In the genomic region with DNA sequence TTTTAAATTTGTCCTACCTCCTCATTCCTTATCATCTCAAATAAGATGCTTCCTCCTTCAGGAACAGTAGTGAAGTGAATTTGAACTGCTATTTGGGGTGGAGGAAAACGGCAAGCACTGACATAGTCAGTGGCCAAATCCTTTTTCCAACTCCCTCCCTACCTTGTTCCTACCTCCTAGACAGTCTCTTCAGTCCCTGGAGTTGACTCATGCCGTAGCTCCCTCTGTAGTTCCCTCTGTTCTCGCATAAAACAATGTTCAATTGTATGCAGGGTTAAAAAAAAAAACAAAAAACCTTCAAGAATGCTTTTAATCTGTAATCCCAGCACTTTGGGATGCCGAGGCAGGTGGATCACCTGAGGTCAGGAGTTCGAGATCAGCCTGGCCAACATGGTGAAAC, we compare ENCODE assay signal across 10 cellular contexts. TPM values are rescaled to one million over a fixed set of nuclear protein-coding genes. Genes with fewer than 3 reads are reported as not detected.
DNase-seq lines count a peak whose midpoint lies in the region; ATAC-seq and TF ChIP-seq lines count a peak whose summit lies in the region.
"Had no signal": no experiment of that assay in that cellular context is flagged by ENCODE, and none has a peak within 500 bp of the region (broad histone marks: within the 10 kb centered on the region; RNA-seq: fewer than 3 reads in every experiment).

No MANE protein-coding gene starts in this region.

- CTCF ChIA-PET in AG04450 (lab: Charles Lee): no interaction called here

- H3K36me3 ChIP-seq in muscle layer of duodenum (ENCODE audit: control insufficient read depth in 1 of 2, insufficient read depth in 2 of 2, low read length in 2 of 2) (peaks cover 5% of the 10 kb centered on the region in 2 donors), WERI-Rb-1 (peaks cover 22% of the 10 kb centered on the region)

- H3K9me3 ChIP-seq in AG04450 (ENCODE audit: control insufficient read depth, insufficient read depth, low read length) (no peaks in the 10 kb centered on the region), muscle layer of duodenum (ENCODE audit: control insufficient read depth in 1 of 2, low read length in 2 of 2) (no peaks in the 10 kb centered on the region), WERI-Rb-1 (ENCODE audit: severe bottlenecking) (no peaks in the 10 kb centered on the region)

- ATAC-seq in HG02610 (IDR thresholded peaks at IDR 0.05; ENCODE audit: unreplicated experiment): no peak

- H3K27me3 ChIP-seq in AG04450 (ENCODE audit: control insufficient read depth, insufficient read depth, low read length) (no peaks in the 10 kb centered on the region), muscle layer of duodenum (ENCODE audit: low read depth, low read length) (no peaks in the 10 kb centered on the region), WERI-Rb-1 (ENCODE audit: insufficient read depth, low read depth, severe bottlenecking) (no peaks in the 10 kb centered on the region)

- POLR2A ChIA-PET in AG04450 (lab: Yijun Ruan, JAX): no interaction called here

- H3K27ac ChIP-seq in AG04450 (ENCODE audit: low read depth, low read length): no peak overlapping the region
- peak overlapping the region; percentile 54 for H3K27ac ChIP-seq in muscle layer of duodenum (ENCODE audit: low read length)
- no peak overlapping the region for H3K27ac ChIP-seq in WERI-Rb-1

- peaks cover 6 to 16% of the 10 kb centered on the region in 2 donors for H3K4me1 ChIP-seq in muscle layer of duodenum (ENCODE audit: control insufficient read depth in 1 of 2, insufficient read depth in 2 of 2, low read length in 2 of 2)

- DNase-seq in AG04450 (ENCODE audit: low read depth, low spot score) (no peak), HPDE6-E6E7 (ENCODE audit: extremely low spot score) (peak; percentile 34), astrocyte of the hippocampus (ENCODE audit: low read depth, low spot score) (peak; percentile 28), NCI-H2029 (lab: John Stamatoyannopoulos, UW) (no peak), WERI-Rb-1 (no peak)
- DNase-seq in activated CD4-positive, CD25-positive, alpha-beta regulatory T cell (lab: John Stamatoyannopoulos, UW): no peak
- DNase-seq: activated CD4-positive, alpha-beta T cell treated with anti-CD3 and anti-CD28 coated beads for 48 hours; NCI-H146 had no signal

- H3K4me3 ChIP-seq in AG04450 (ENCODE audit: low read depth, low read length): peak overlapping the region; percentile 95
- H3K4me3 ChIP-seq in muscle layer of duodenum (ENCODE audit: low read depth in 1 of 2, low read length in 2 of 2): peak overlapping the region in 1 of 2 donors; percentile 47
- H3K4me3 ChIP-seq in WERI-Rb-1 (ENCODE audit: low read depth, low read length): no peak overlapping the region

- no peak for TF ChIP-seq CTCF in AG04450 (IDR thresholded peaks at IDR 0.05; ENCODE audit: low read depth, low read length)
- no peak for TF ChIP-seq CTCF in WERI-Rb-1 (IDR thresholded peaks at IDR 0.05; ENCODE audit: low read depth, low read length)

RNA-seq across cellular contexts. Expression of a gene that starts 1.4 kb away (rescaled TPM):
- 13.4 and 18.4 TPM in 2 replicates for polyA plus RNA-seq in AG04450 (2011; rRNA removed)
- 20.3 and 33.5 TPM in 2 replicates for polyA minus RNA-seq in AG04450 (2011; rRNA and poly(A)+ RNA removed)

RNA-seq across cellular contexts. Expression of a gene that starts 29.0 kb away (rescaled TPM):
- polyA plus RNA-seq in AG04450 (2011; rRNA removed): 4.3 and 4.8 TPM in 2 replicates
- polyA minus RNA-seq in AG04450 (2011; rRNA and poly(A)+ RNA removed): 2.2 and 3.8 TPM in 2 replicates

Comparison
In these comparisons a context has a peak if more than half of its experiments do, and no peak if none do; other contexts are left out.
1. DNase-seq: peak in HPDE6-E6E7 (single experiment) and astrocyte of the hippocampus (single experiment); none in AG04450 (single experiment), NCI-H2029 (single experiment), activated CD4-positive, CD25-positive, alpha-beta regulatory T cell (0 of 4) and WERI-Rb-1 (single experiment).